17 cellular contexts compared by ENCODE assay signal in genomic region chr1:110152133-110152785, GRCh38. TPM values are rescaled to one million over a fixed set of nuclear protein-coding genes. Genes with fewer than 3 reads are reported as not detected.
DNase-seq lines count a peak whose midpoint lies in the region; ATAC-seq, FAIRE-seq and TF ChIP-seq lines count a peak whose summit lies in the region.
"Had no signal": no experiment of that assay in that cellular context is flagged by ENCODE, and none has a peak within 500 bp of the region (broad histone marks: within the 10 kb centered on the region; RNA-seq: fewer than 3 reads in every experiment).

No MANE protein-coding gene starts in this region.

- no peaks in the 10 kb centered on the region for H3K79me2 ChIP-seq in GM23248 (ENCODE audit: insufficient read depth)

- peak overlapping the region; percentile 93 for H3K27ac Mint-ChIP-seq in endothelial cell (ENCODE audit: unreplicated experiment)
- no peak overlapping the region for H3K27ac Mint-ChIP-seq in activated naive CD8-positive, alpha-beta T cell treated with anti-CD3 and anti-CD28 coated beads for 36 hours
- H3K27ac Mint-ChIP-seq: activated CD8-positive, alpha-beta T cell treated with anti-CD3 and anti-CD28 coated beads, Interleukin-2, amount 10 ng/mL, durations not matched to agents 7 days and 5 days; memory B cell had no signal

- TF ChIP-seq CTCF in endothelial cell (IDR thresholded peaks at IDR 0.05; ENCODE audit: unreplicated experiment): no peak

- peak; percentile 90 for DNase-seq in GM23248
- peak; percentile 22 for DNase-seq in RCC 7860 (ENCODE audit: low spot score)
- no peak for DNase-seq in endothelial cell (ENCODE audit: low spot score)
- DNase-seq in skeletal muscle cell (ENCODE audit: low read depth): peak; percentile 13
- DNase-seq in activated naive CD8-positive, alpha-beta T cell treated with anti-CD3 and anti-CD28 coated beads for 36 hours: no peak
- DNase-seq in erythroblast (lab: John Stamatoyannopoulos, UW): no peak
- no peak for DNase-seq in NCI-H2081 (lab: John Stamatoyannopoulos, UW)
- DNase-seq: activated CD8-positive, alpha-beta T cell treated with anti-CD3 and anti-CD28 coated beads, Interleukin-2, amount 10 ng/mL, durations not matched to agents 7 days and 5 days; activated gamma-delta T cell; Caco-2; ovary; stimulated activated CD4-positive, alpha-beta T cell treated with anti-CD3 and anti-CD28 coated beads, Interleukin-15, amount 100 ng/mL, for 24 hours had no signal

- H4K20me1 ChIP-seq in GM23248 (ENCODE audit: insufficient read depth): no peaks in the 10 kb centered on the region

- 27 to 28% methylated on average over 8 of the region's 8 CpGs for WGBS in GM23248 (ENCODE audit: low coverage in 1 of 2, low lambda C conversion rate in 2 of 2, missing lambda C conversion rate in 2 of 2), 2 experiments

- H3K4me3 ChIP-seq in GM23248 (no peak overlapping the region), skeletal muscle cell (ENCODE audit: low read depth, low read length) (no peak overlapping the region)
- H3K4me3 ChIP-seq: ovary had no signal

- TF ChIP-seq POLR2A in erythroblast (IDR thresholded peaks at IDR 0.05; ENCODE audit: low read length): no peak

- H3K27me3 Mint-ChIP-seq in endothelial cell (ENCODE audit: unreplicated experiment): peaks cover 8% of the 10 kb centered on the region
- peaks cover 68% of the 10 kb centered on the region for H3K27me3 Mint-ChIP-seq in activated naive CD8-positive, alpha-beta T cell treated with anti-CD3 and anti-CD28 coated beads for 36 hours

- FAIRE-seq in RCC 7860 (lab: Jason Lieb, UNC): no peak

- H3K4me3 Mint-ChIP-seq in endothelial cell (ENCODE audit: unreplicated experiment): peak overlapping the region; percentile 86
- H3K4me3 Mint-ChIP-seq in activated naive CD8-positive, alpha-beta T cell treated with anti-CD3 and anti-CD28 coated beads for 36 hours: no peak overlapping the region
- H3K4me3 Mint-ChIP-seq: activated CD8-positive, alpha-beta T cell treated with anti-CD3 and anti-CD28 coated beads, Interleukin-2, amount 10 ng/mL, durations not matched to agents 7 days and 5 days; memory B cell had no signal

- no peak overlapping the region for H2AFZ ChIP-seq in GM23248

- peak overlapping the region; percentile 7 for H3K4me2 ChIP-seq in GM23248 (ENCODE audit: unreplicated experiment)

- in situ Hi-C loops in GM23248 (cut with MboI): no loop called here

- H3K27ac ChIP-seq in GM23248: no peak overlapping the region
- H3K27ac ChIP-seq: ovary had no signal

- no peaks in the 10 kb centered on the region for H3K36me3 ChIP-seq in GM23248 (ENCODE audit: low read depth)
- H3K36me3 ChIP-seq: ovary had no signal

- no peaks in the 10 kb centered on the region; the same call in 1 of the 2 replicates for H3K27me3 ChIP-seq in GM23248 (replicated peaks; ENCODE audit: insufficient read depth)
- H3K27me3 ChIP-seq: ovary had no signal

- H3K4me1 ChIP-seq in GM23248 (ENCODE audit: insufficient read depth): 0 out of 2 replicates have a peak, but pooled peaks cover 13% of the 10 kb centered on the region
- H3K4me1 ChIP-seq: Caco-2 had no signal

- no peaks in the 10 kb centered on the region for H3K9me3 Mint-ChIP-seq in endothelial cell (ENCODE audit: unreplicated experiment)
- H3K9me3 Mint-ChIP-seq in activated naive CD8-positive, alpha-beta T cell treated with anti-CD3 and anti-CD28 coated beads for 36 hours: no peaks in the 10 kb centered on the region
- H3K9me3 Mint-ChIP-seq: memory B cell had no signal

- no peaks in the 10 kb centered on the region for H3K9me3 ChIP-seq in GM23248 (ENCODE audit: low read depth)
- H3K9me3 ChIP-seq: Caco-2, ovary had no signal

- H3K9me2 ChIP-seq in GM23248 (ENCODE audit: insufficient read depth): no peaks in the 10 kb centered on the region

- ATAC-seq in GM19351 (IDR thresholded peaks at IDR 0.05; ENCODE audit: unreplicated experiment): no peak
- ATAC-seq: activated CD8-positive, alpha-beta T cell treated with anti-CD3 and anti-CD28 coated beads, Interleukin-2, amount 10 ng/mL, durations not matched to agents 7 days and 5 days; esophagus mucosa had no signal

- H3K36me3 Mint-ChIP-seq in endothelial cell (ENCODE audit: low read depth, unreplicated experiment): peaks cover 16% of the 10 kb centered on the region
- H3K36me3 Mint-ChIP-seq in activated naive CD8-positive, alpha-beta T cell treated with anti-CD3 and anti-CD28 coated beads for 36 hours: no peaks in the 10 kb centered on the region
- H3K36me3 Mint-ChIP-seq: memory B cell had no signal

- H3K9ac ChIP-seq in GM23248: no peak overlapping the region

- peaks cover 7% of the 10 kb centered on the region; the same call in 1 of the 2 replicates for H3F3A ChIP-seq in GM23248 (ENCODE audit: insufficient read depth)

- peaks cover 54% of the 10 kb centered on the region for H3K4me1 Mint-ChIP-seq in endothelial cell (ENCODE audit: unreplicated experiment)
- H3K4me1 Mint-ChIP-seq in activated naive CD8-positive, alpha-beta T cell treated with anti-CD3 and anti-CD28 coated beads for 36 hours: peaks cover 2% of the 10 kb centered on the region

RNA-seq across cellular contexts. Expression of gene SLC6A17, which starts 2.0 kb away (rescaled TPM):
- total RNA-seq in GM23248 (2014; rRNA removed; shearing (Covaris generic)): 0.76 and 2.4 TPM in 2 replicates
- 0.34 and 0.45 TPM in 2 replicates for polyA plus RNA-seq in GM23248 (2016; fragmentation: Nextera tagmentation; extraction: Ambion mirVana)
- total RNA-seq in endothelial cell (ENCODE audit: unreplicated experiment): 46.1 TPM
- total RNA-seq in activated naive CD8-positive, alpha-beta T cell treated with anti-CD3 and anti-CD28 coated beads for 36 hours: under 1 TPM; 0.04 to 0.10 TPM
- total RNA-seq: activated CD8-positive, alpha-beta T cell treated with anti-CD3 and anti-CD28 coated beads, Interleukin-2, amount 10 ng/mL, durations not matched to agents 7 days and 5 days; Caco-2; OCI-LY7 had no signal

RNA-seq across cellular contexts. Expression of gene UBL4B, which starts 40.0 kb away (rescaled TPM):
- total RNA-seq in GM23248 (2014; rRNA removed; shearing (Covaris generic)): not detected in 2 replicates
- polyA plus RNA-seq in GM23248 (2016; fragmentation: Nextera tagmentation; extraction: Ambion mirVana): not detected in 2 replicates
- total RNA-seq in endothelial cell (ENCODE audit: unreplicated experiment): not detected
- total RNA-seq in activated naive CD8-positive, alpha-beta T cell treated with anti-CD3 and anti-CD28 coated beads for 36 hours: not detected
- total RNA-seq: activated CD8-positive, alpha-beta T cell treated with anti-CD3 and anti-CD28 coated beads, Interleukin-2, amount 10 ng/mL, durations not matched to agents 7 days and 5 days; Caco-2; cardiac septum; esophagus mucosa; OCI-LY7; ovary had no signal

RNA-seq across cellular contexts. Expression of gene KCNC4, which starts 57.9 kb away (rescaled TPM):
- 12.1 and 29.3 TPM in 2 replicates for total RNA-seq in GM23248 (2014; rRNA removed; shearing (Covaris generic))
- 8.0 and 8.9 TPM in 2 replicates for polyA plus RNA-seq in GM23248 (2016; fragmentation: Nextera tagmentation; extraction: Ambion mirVana)
- 37.4 TPM for total RNA-seq in endothelial cell (ENCODE audit: unreplicated experiment)
- 1 to 10 TPM; 6.9 to 8.0 TPM for total RNA-seq in activated naive CD8-positive, alpha-beta T cell treated with anti-CD3 and anti-CD28 coated beads for 36 hours

Comparison
In these comparisons a context has a peak if more than half of its experiments do, and no peak if none do; other contexts are left out.
1. DNase-seq: peak in GM23248 (single experiment), RCC 7860 (single experiment) and skeletal muscle cell (single experiment); none in endothelial cell (single experiment), activated naive CD8-positive, alpha-beta T cell treated with anti-CD3 and anti-CD28 coated beads for 36 hours (single experiment), erythroblast (0 of 2) and NCI-H2081 (0 of 2).
2. RNA of gene SLC6A17, which starts 2.0 kb away (total RNA-seq): 46.1 TPM in endothelial cell (single experiment); 0.76 to 2.4 TPM in GM23248 and 0.04 to 0.10 TPM in activated naive CD8-positive, alpha-beta T cell treated with anti-CD3 and anti-CD28 coated beads for 36 hours; every median in the first group is over 10 times any median in the second.